In the genomic region with DNA sequence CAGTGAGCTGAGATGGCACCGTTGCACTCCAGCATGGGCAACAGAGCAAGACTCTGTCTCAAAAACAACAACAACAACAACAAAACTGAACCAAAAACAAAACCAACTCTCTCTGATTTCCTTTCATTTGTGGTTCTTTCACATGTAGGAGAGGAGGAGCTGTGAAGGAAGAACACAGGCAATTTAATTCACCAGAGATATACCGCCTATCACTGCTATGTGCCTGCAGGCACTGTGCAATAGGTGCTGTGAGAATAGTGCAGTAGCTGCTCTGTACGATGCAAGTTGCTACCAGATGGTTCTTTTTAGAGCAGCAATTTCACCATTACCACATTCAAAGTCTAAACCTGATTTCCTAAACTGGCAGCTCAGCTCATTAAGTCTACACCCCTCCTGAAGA, we compare ENCODE assay signal across 23 cellular contexts. TPM values are rescaled to one million over a fixed set of nuclear protein-coding genes. Genes with fewer than 3 reads are reported as not detected.
"Had no signal": no experiment of that assay in that cellular context is flagged by ENCODE, and none has a peak within 500 bp of the region (broad histone marks: within the 10 kb centered on the region; RNA-seq: fewer than 3 reads in every experiment).

No MANE protein-coding gene starts in this region.

- H3K36me3 ChIP-seq: SJSA1 had no signal

- DNase-seq: IMR-90, Kasumi-1, MM.1S, NCI-H1092 treated with DMSO at 0.1 percent for 48 hours, NCI-H1436, NCI-H187, NCI-H2029, NCI-H2081 treated with DMSO at 0.1 percent for 48 hours, NCI-H2171, NCI-H226, NCI-H446, NCI-H510A, NCI-H524 treated with DMSO at 0.1 percent for 48 hours, NCI-H69, NCI-H774, Right ventricle myocardium superior, RPMI8226, SIG-M5 had no signal

- ATAC-seq: HepG2 had no signal

- H3K27ac ChIP-seq: KMS-11, SJSA1 had no signal

- H3K4me1 ChIP-seq: SJSA1 had no signal

- H3K4me3 ChIP-seq: SJSA1 had no signal

- H3K4me2 ChIP-seq: KMS-11 had no signal

- H3K9me3 ChIP-seq: SJSA1 had no signal

- H3K9ac ChIP-seq: KMS-11 had no signal

RNA-seq across cellular contexts. Expression of gene PROK2, which starts 11.3 kb away (rescaled TPM):
- total RNA-seq: HepG2, HT1080, IMR-90, M059J, SJSA1 had no signal
- polyA plus RNA-seq: HepG2, IMR-90 had no signal

RNA-seq across cellular contexts. Expression of gene GPR27, which starts 42.6 kb away (rescaled TPM):
- total RNA-seq: HepG2, HT1080, IMR-90, M059J, SJSA1 had no signal
- polyA plus RNA-seq: HepG2, IMR-90 had no signal
